In genomic region chr2:46877619-46878113, GRCh38 we compare ENCODE assay signal across 1 cellular context.
A peak's percentile ranks its signal among the peaks of the same experiment; 100 is the strongest.
TF ChIP-seq lines count a peak whose summit lies in the region.

No MANE protein-coding gene starts in this region.

TF ChIP-seq in HepG2, 621 proteins besides CTCF, POLR2A, EP300 and RAD21 (continued from another document and continues in another):
- TF ChIP-seq ZNF83 (CRISPR knock-in tag; IDR thresholded peaks at IDR 0.05; ENCODE audit: borderline replicate concordance) (no peak), ZBTB2 (CRISPR knock-in tag; IDR thresholded peaks at IDR 0.05; ENCODE audit: low read depth) (no peak), GMEB1 (CRISPR knock-in tag; IDR thresholded peaks at IDR 0.05; ENCODE audit: borderline replicate concordance) (no peak), HNRNPH1 (optimal IDR thresholded peaks at IDR 0.05; ENCODE audit: low read depth, low read length) (no peak), ZNF710 (CRISPR knock-in tag; IDR thresholded peaks at IDR 0.05; ENCODE audit: borderline replicate concordance) (no peak), AGO1 (IDR thresholded peaks at IDR 0.05; ENCODE audit: low read depth, low read length, poor library complexity, severe bottlenecking) (no peak), SIX4 (CRISPR knock-in tag; IDR thresholded peaks at IDR 0.05) (no peak), ZNF792 (CRISPR knock-in tag; IDR thresholded peaks at IDR 0.05) (no peak), NONO (IDR thresholded peaks at IDR 0.05) (0 out of 2 replicates have a peak, but pooled peaks have one; percentile 4), NONO (CRISPR knock-in tag; conservative IDR thresholded peaks at IDR 0.05) (no peak), NFE2L1 (CRISPR knock-in tag; IDR thresholded peaks at IDR 0.05; ENCODE audit: borderline replicate concordance) (0 out of 2 replicates have a peak, but pooled peaks have one; percentile 9), ZNF724P (CRISPR knock-in tag; IDR thresholded peaks at IDR 0.05; ENCODE audit: borderline replicate concordance) (no peak), RBM39 (IDR thresholded peaks at IDR 0.05; ENCODE audit: low read depth, low read length, poor library complexity, severe bottlenecking) (no peak), PATZ1 (CRISPR knock-in tag; IDR thresholded peaks at IDR 0.05) (no peak), ZNF709 (CRISPR knock-in tag; IDR thresholded peaks at IDR 0.05) (no peak), PREB (CRISPR knock-in tag; IDR thresholded peaks at IDR 0.05) (no peak), TCF7 (IDR thresholded peaks at IDR 0.05; ENCODE audit: low read depth) (no peak), ZNF329 (CRISPR knock-in tag; IDR thresholded peaks at IDR 0.05; ENCODE audit: low read depth) (no peak), SNAI1 (CRISPR knock-in tag; IDR thresholded peaks at IDR 0.05; ENCODE audit: borderline replicate concordance) (no peak), FOXA1 (IDR thresholded peaks at IDR 0.05) (peak; percentile 22; the same call in 1 of the 2 replicates), FOXA1 (CRISPR knock-in tag; IDR thresholded peaks at IDR 0.05) (no peak), MEIS1 (CRISPR knock-in tag; IDR thresholded peaks at IDR 0.05; ENCODE audit: borderline replicate concordance) (peak; percentile 39; the same call in 1 of the 2 replicates), NFE2L2 (IDR thresholded peaks at IDR 0.05; ENCODE audit: low read length) (no peak), FOSL2 (CRISPR knock-in tag; IDR thresholded peaks at IDR 0.05) (no peak), RAD51 (IDR thresholded peaks at IDR 0.05; ENCODE audit: borderline replicate concordance) (peak; percentile 9; the same call in 1 of the 2 replicates), AGO2 (optimal IDR thresholded peaks at IDR 0.05; ENCODE audit: low read depth, low read length) (no peak), ZNF747 (CRISPR knock-in tag; IDR thresholded peaks at IDR 0.05; ENCODE audit: borderline replicate concordance) (no peak), ZFP91 (CRISPR knock-in tag; IDR thresholded peaks at IDR 0.05; ENCODE audit: borderline replicate concordance) (0 out of 2 replicates have a peak, but pooled peaks have one; percentile 4), ATRX (CRISPR knock-in tag; IDR thresholded peaks at IDR 0.05; ENCODE audit: borderline replicate concordance) (no peak), GRHL1 (CRISPR knock-in tag; conservative IDR thresholded peaks at IDR 0.05) (no peak), TAF1 (CRISPR knock-in tag; IDR thresholded peaks at IDR 0.05) (no peak), NFAT5 (CRISPR knock-in tag; IDR thresholded peaks at IDR 0.05) (no peak), ZNF749 (CRISPR knock-in tag; IDR thresholded peaks at IDR 0.05; ENCODE audit: borderline replicate concordance) (no peak), EHMT2 (IDR thresholded peaks at IDR 0.05; ENCODE audit: borderline replicate concordance, low read depth, low read length) (no peak), ZNF839 (CRISPR knock-in tag; IDR thresholded peaks at IDR 0.05; ENCODE audit: borderline replicate concordance) (no peak), GFI1 (CRISPR knock-in tag; IDR thresholded peaks at IDR 0.05; ENCODE audit: borderline replicate concordance) (no peak)
- TF ChIP-seq, protein P1, sequence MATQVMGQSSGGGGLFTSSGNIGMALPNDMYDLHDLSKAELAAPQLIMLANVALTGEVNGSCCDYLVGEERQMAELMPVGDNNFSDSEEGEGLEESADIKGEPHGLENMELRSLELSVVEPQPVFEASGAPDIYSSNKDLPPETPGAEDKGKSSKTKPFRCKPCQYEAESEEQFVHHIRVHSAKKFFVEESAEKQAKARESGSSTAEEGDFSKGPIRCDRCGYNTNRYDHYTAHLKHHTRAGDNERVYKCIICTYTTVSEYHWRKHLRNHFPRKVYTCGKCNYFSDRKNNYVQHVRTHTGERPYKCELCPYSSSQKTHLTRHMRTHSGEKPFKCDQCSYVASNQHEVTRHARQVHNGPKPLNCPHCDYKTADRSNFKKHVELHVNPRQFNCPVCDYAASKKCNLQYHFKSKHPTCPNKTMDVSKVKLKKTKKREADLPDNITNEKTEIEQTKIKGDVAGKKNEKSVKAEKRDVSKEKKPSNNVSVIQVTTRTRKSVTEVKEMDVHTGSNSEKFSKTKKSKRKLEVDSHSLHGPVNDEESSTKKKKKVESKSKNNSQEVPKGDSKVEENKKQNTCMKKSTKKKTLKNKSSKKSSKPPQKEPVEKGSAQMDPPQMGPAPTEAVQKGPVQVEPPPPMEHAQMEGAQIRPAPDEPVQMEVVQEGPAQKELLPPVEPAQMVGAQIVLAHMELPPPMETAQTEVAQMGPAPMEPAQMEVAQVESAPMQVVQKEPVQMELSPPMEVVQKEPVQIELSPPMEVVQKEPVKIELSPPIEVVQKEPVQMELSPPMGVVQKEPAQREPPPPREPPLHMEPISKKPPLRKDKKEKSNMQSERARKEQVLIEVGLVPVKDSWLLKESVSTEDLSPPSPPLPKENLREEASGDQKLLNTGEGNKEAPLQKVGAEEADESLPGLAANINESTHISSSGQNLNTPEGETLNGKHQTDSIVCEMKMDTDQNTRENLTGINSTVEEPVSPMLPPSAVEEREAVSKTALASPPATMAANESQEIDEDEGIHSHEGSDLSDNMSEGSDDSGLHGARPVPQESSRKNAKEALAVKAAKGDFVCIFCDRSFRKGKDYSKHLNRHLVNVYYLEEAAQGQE (IDR thresholded peaks at IDR 0.05; ENCODE audit: borderline replicate concordance in 1 of 2, low read depth in 1 of 2, low read length in 2 of 2): no peak
- TF ChIP-seq, protein P2, sequence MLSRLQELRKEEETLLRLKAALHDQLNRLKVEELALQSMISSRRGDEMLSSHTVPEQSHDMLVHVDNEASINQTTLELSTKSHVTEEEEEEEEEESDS (CRISPR knock-in tag; IDR thresholded peaks at IDR 0.05; ENCODE audit: borderline replicate concordance): no peak
